ENCODE assay signal across 1 cellular context in the genomic region with DNA sequence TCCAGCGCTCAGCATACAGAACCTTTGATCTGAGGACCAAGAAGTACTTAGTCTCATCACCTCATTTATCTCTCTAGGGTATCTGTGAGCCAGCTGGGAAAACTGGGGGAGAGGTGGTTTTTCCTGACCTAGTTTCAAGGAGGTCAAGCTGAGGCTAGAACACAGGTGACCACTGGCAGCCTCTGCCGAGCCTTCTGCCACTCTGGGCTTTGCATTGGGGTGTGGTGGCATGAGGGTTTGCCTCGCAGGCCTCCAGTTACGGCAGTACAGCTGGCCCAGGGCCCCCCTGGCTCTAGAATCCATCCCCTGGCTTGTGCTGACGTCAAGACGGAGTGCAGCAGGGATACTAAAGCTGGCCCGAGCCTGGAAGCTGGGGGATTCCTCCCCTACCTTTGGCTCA.
TF ChIP-seq lines count a peak whose summit lies in the region.

No MANE protein-coding gene starts in this region.

TF ChIP-seq in IMR-90, 13 proteins besides CTCF, POLR2A, EP300 and RAD21 (continued from another document):
- TF ChIP-seq BHLHE40 (IDR thresholded peaks at IDR 0.05; ENCODE audit: low read depth, low read length), result no peak
- TF ChIP-seq CHD1 (IDR thresholded peaks at IDR 0.05; ENCODE audit: low read depth, low read length), result no peak
- no peak for TF ChIP-seq RCOR1 (IDR thresholded peaks at IDR 0.05; ENCODE audit: insufficient replicate concordance, low read length)
- TF ChIP-seq, protein P1, sequence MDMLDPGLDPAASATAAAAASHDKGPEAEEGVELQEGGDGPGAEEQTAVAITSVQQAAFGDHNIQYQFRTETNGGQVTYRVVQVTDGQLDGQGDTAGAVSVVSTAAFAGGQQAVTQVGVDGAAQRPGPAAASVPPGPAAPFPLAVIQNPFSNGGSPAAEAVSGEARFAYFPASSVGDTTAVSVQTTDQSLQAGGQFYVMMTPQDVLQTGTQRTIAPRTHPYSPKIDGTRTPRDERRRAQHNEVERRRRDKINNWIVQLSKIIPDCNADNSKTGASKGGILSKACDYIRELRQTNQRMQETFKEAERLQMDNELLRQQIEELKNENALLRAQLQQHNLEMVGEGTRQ (IDR thresholded peaks at IDR 0.05; ENCODE audit: low read depth, low read length), result no peak
- TF ChIP-seq, protein P2, sequence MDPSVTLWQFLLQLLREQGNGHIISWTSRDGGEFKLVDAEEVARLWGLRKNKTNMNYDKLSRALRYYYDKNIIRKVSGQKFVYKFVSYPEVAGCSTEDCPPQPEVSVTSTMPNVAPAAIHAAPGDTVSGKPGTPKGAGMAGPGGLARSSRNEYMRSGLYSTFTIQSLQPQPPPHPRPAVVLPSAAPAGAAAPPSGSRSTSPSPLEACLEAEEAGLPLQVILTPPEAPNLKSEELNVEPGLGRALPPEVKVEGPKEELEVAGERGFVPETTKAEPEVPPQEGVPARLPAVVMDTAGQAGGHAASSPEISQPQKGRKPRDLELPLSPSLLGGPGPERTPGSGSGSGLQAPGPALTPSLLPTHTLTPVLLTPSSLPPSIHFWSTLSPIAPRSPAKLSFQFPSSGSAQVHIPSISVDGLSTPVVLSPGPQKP (IDR thresholded peaks at IDR 0.05; ENCODE audit: borderline replicate concordance, low read depth, low read length), result no peak
- TF ChIP-seq RFX5 (IDR thresholded peaks at IDR 0.05; ENCODE audit: low read depth, low read length), result no peak
